Comparison of ENCODE assay signal across 13 cellular contexts in the genomic region with DNA sequence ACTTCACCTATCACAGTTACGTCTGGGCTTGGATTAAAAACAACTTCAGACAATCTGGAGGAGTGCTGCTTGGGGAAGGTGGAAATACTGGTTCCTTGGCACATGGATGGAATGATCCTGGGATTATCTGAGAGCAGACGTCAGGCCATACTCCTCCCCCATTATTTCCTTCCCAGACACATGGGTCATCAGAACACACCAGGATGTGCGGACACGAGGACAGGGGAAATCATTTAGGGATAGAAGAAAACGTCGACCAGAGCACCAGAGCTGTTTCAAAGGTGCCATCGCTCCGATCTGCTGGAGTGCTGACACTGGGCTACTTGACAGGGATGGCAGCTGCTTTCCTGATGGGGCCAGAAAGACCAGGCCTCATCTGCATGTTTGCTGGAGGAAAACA. TPM values are rescaled to one million over a fixed set of nuclear protein-coding genes. Genes with fewer than 3 reads are reported as not detected.
DNase-seq lines count a peak whose midpoint lies in the region; ATAC-seq and TF ChIP-seq lines count a peak whose summit lies in the region.
"Had no signal": no experiment of that assay in that cellular context is flagged by ENCODE, and none has a peak within 500 bp of the region (broad histone marks: within the 10 kb centered on the region; RNA-seq: fewer than 3 reads in every experiment).

No MANE protein-coding gene starts in this region.

- no peak overlapping the region for H3K4me2 ChIP-seq in hepatocyte

- H3K9me3 Mint-ChIP-seq in activated T-cell treated with anti-CD3 and anti-CD28 coated beads, Interleukin-2, amount 50 U/mL, for 72 hours: no peaks in the 10 kb centered on the region

- H3K27ac Mint-ChIP-seq in activated T-cell treated with anti-CD3 and anti-CD28 coated beads, Interleukin-2, amount 50 U/mL, for 72 hours: peak overlapping the region; percentile 36

- ATAC-seq in activated T-cell treated with anti-CD3 and anti-CD28 coated beads, Interleukin-2, amount 50 U/mL, for 72 hours (replicated peaks in 1 of 2): no peak

- no peaks in the 10 kb centered on the region for H3K9me2 ChIP-seq in hepatocyte (replicated peaks; ENCODE audit: insufficient read depth)

- H4K20me1 ChIP-seq in hepatocyte (ENCODE audit: insufficient read depth, poor library complexity, severe bottlenecking): no peaks in the 10 kb centered on the region

- no peak overlapping the region for H2AFZ ChIP-seq in hepatocyte

- H3K9me3 ChIP-seq in ascending aorta (no peaks in the 10 kb centered on the region), hepatocyte (ENCODE audit: low read depth) (no peaks in the 10 kb centered on the region), testis (no peaks in the 10 kb centered on the region)
- H3K9me3 ChIP-seq: mucosa of descending colon had no signal

- H3K4me1 ChIP-seq in ascending aorta (peaks cover 3 to 11% of the 10 kb centered on the region in 2 donors), hepatocyte (ENCODE audit: insufficient read depth) (peaks cover 10% of the 10 kb centered on the region), testis (peaks cover 16% of the 10 kb centered on the region)

- no peak overlapping the region for H3K4me3 ChIP-seq in ascending aorta
- no peak overlapping the region for H3K4me3 ChIP-seq in hepatocyte
- H3K4me3 ChIP-seq in testis: no peak overlapping the region
- H3K4me3 ChIP-seq: mucosa of descending colon had no signal

- peaks cover 27% of the 10 kb centered on the region for H3K4me1 Mint-ChIP-seq in activated T-cell treated with anti-CD3 and anti-CD28 coated beads, Interleukin-2, amount 50 U/mL, for 72 hours (ENCODE audit: low read depth)

- intact Hi-C loops in ascending aorta (cut with DNase I) (no loop called here), testis (cut with DNase I; ENCODE audit: low total_unique reads) (no loop called here)

- H3K36me3 Mint-ChIP-seq in activated T-cell treated with anti-CD3 and anti-CD28 coated beads, Interleukin-2, amount 50 U/mL, for 72 hours (ENCODE audit: insufficient read depth in 2 of 2): peaks cover 3 to 19% of the 10 kb centered on the region in 2 donors

- DNase-seq in activated T-cell treated with anti-CD3 and anti-CD28 coated beads, Interleukin-2, amount 50 U/mL, for 72 hours: no peak
- DNase-seq in activated T-cell treated with anti-CD3 and anti-CD28 coated beads for 4 hours (no peak), ascending aorta (ENCODE audit: low spot score in 2 of 2) (no peak), hepatocyte (ENCODE audit: low spot score) (no peak), testis (no peak), G401 (ENCODE audit: low spot score) (no peak), CD1c-positive myeloid dendritic cell (ENCODE audit: extremely low spot score) (no peak)
- no peak for DNase-seq in central memory CD4-positive, alpha-beta T cell
- DNase-seq: DND-41, H7, mucosa of descending colon, NCI-H345, retina had no signal

- in situ Hi-C loops in G401 (cut with HindIII; ENCODE audit: low sequenced_read_pairs): no loop called here

- H3K27me3 Mint-ChIP-seq in activated T-cell treated with anti-CD3 and anti-CD28 coated beads, Interleukin-2, amount 50 U/mL, for 72 hours (ENCODE audit: low read depth): no peaks in the 10 kb centered on the region

- H3K4me3 Mint-ChIP-seq in activated T-cell treated with anti-CD3 and anti-CD28 coated beads, Interleukin-2, amount 50 U/mL, for 72 hours: peak overlapping the region in 1 of 2 donors; percentile 8

- H3K79me2 ChIP-seq in hepatocyte: no peaks in the 10 kb centered on the region

- H3K27ac ChIP-seq in ascending aorta: peak overlapping the region; percentile 62 to 63
- peak overlapping the region; percentile 79 for H3K27ac ChIP-seq in hepatocyte
- H3K27ac ChIP-seq in testis: peak overlapping the region; percentile 33 to 79

- TF ChIP-seq POLR2A in testis (IDR thresholded peaks at IDR 0.05): no peak

- H3K27me3 ChIP-seq in ascending aorta: no peaks in the 10 kb centered on the region
- no peaks in the 10 kb centered on the region for H3K27me3 ChIP-seq in hepatocyte
- no peaks in the 10 kb centered on the region for H3K27me3 ChIP-seq in testis

- TF ChIP-seq CTCF in ascending aorta (IDR thresholded peaks at IDR 0.05) (no peak), hepatocyte (IDR thresholded peaks at IDR 0.05; ENCODE audit: poor library complexity) (no peak), testis (IDR thresholded peaks at IDR 0.05) (no peak)

- WGBS in hepatocyte (ENCODE audit: low lambda C conversion rate, missing lambda C conversion rate): 81% methylated on average over 8 of the region's 8 CpGs
- 62 to 73% methylated on average over 8 of the region's 8 CpGs for WGBS in testis, 2 donors

- H3K36me3 ChIP-seq in ascending aorta (peaks cover 15 to 33% of the 10 kb centered on the region in 2 donors), hepatocyte (replicated peaks; ENCODE audit: insufficient read depth, low read depth) (no peaks in the 10 kb centered on the region), testis (ENCODE audit: low read depth, missing control alignments) (no peaks in the 10 kb centered on the region)

RNA-seq across cellular contexts. Expression of a gene that starts 31.8 kb away (rescaled TPM):
- total RNA-seq in activated T-cell treated with anti-CD3 and anti-CD28 coated beads, Interleukin-2, amount 50 U/mL, for 72 hours: not detected
- total RNA-seq in ascending aorta (2.0 TPM), hepatocyte (19.7 and 25.6 TPM in 2 replicates), testis (not detected)
- polyA plus RNA-seq in hepatocyte (37.2 and 50.5 TPM in 2 replicates), testis (ENCODE audit: insufficient read depth, low read depth, low replicate concordance) (1.6 TPM)
- not detected in 2 replicates for total RNA-seq in G401 (2014; rRNA removed; shearing (Covaris generic))
- total RNA-seq: H7 had no signal

RNA-seq across cellular contexts. Expression of a gene that starts 57.7 kb away (rescaled TPM):
- 10 to 100 TPM; 70.2 to 84.6 TPM for total RNA-seq in activated T-cell treated with anti-CD3 and anti-CD28 coated beads, Interleukin-2, amount 50 U/mL, for 72 hours
- total RNA-seq in ascending aorta (38.7 TPM), hepatocyte (42.0 and 47.0 TPM in 2 replicates), testis (10 to 100 TPM; 78.4 to 78.8 TPM)
- polyA plus RNA-seq in hepatocyte (44.2 and 47.2 TPM in 2 replicates), testis (ENCODE audit: insufficient read depth, low read depth, low replicate concordance) (67.5 TPM)
- total RNA-seq in G401 (2014; rRNA removed; shearing (Covaris generic)): 42.5 and 61.7 TPM in 2 replicates
